In genomic region chr6:158559895-158560786, GRCh38 we compare ENCODE assay signal across 8 cellular contexts. TPM values are rescaled to one million over a fixed set of nuclear protein-coding genes. Genes with fewer than 3 reads are reported as not detected.
DNase-seq lines count a peak whose midpoint lies in the region; ATAC-seq and TF ChIP-seq lines count a peak whose summit lies in the region.

A gene with protein sequence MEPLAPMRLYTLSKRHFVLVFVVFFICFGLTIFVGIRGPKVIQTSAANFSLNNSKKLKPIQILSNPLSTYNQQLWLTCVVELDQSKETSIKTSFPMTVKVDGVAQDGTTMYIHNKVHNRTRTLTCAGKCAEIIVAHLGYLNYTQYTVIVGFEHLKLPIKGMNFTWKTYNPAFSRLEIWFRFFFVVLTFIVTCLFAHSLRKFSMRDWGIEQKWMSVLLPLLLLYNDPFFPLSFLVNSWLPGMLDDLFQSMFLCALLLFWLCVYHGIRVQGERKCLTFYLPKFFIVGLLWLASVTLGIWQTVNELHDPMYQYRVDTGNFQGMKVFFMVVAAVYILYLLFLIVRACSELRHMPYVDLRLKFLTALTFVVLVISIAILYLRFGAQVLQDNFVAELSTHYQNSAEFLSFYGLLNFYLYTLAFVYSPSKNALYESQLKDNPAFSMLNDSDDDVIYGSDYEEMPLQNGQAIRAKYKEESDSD (plus strand): TSS chr6:158560091. CDS start chr6:158560225, 134 bp downstream.

- H3K27ac ChIP-seq in right cardiac atrium (ENCODE audit: low read length) (peak within 1 kb of the TSS; percentile 90), aorta (ENCODE audit: low read depth in 1 of 2, low read length in 2 of 2) (peak within 1 kb of the TSS; percentile 47 to 78)

- no peaks in the 10 kb centered on the region for H3K36me3 ChIP-seq in aorta (ENCODE audit: control insufficient read depth in 1 of 2, insufficient read depth in 2 of 2, low read length in 1 of 2)

- peak; percentile 88 for DNase-seq in NCI-H1105 (lab: John Stamatoyannopoulos, UW)
- DNase-seq in anterior cingulate cortex (lab: John Stamatoyannopoulos, UW) = peak in 56 of 58 donors; percentile 26 to 83 (median 72)
- DNase-seq in right cardiac atrium = peak; percentile 89 to 96 (median 95)
- DNase-seq in renal cortical epithelial cell (ENCODE audit: low read depth) = peak; percentile 31
- peak; percentile 92 to 96 for DNase-seq in aorta

- intact Hi-C loops in T-helper 2 cell treated with Interferon-gamma antibody and Interleukin-4, amounts not matched to agents 100 ng/mL and 5 ng/mL, for 36 hours (cut with micrococcal nuclease) = loop anchor here (1.0 to 5.0 kb wide), 5 partner anchors 17 to 392 kb away; partner anchors contain the start of genes GTF2H5 and SERAC1
- intact Hi-C loops in right cardiac atrium (cut with DNase I) = no loop called here
- intact Hi-C loops in aorta (cut with DNase I) = loop anchor here in 1 of 2 donors (10.0 kb wide), 1 partner anchor 185 kb away; no protein-coding TSS in a partner anchor

- H3K4me3 ChIP-seq in GM12875 (ENCODE audit: low read depth, low read length) (peak within 1 kb of the TSS; percentile 64), right cardiac atrium (ENCODE audit: low read length) (peak within 1 kb of the TSS; percentile 95), aorta (ENCODE audit: low read length in 2 of 2) (peak within 1 kb of the TSS; percentile 67 to 96)

- H3K9me3 ChIP-seq in right cardiac atrium (ENCODE audit: control insufficient read depth, low read length) = no peaks in the 10 kb centered on the region
- H3K9me3 ChIP-seq in aorta (ENCODE audit: control insufficient read depth, low read length) = no peaks in the 10 kb centered on the region

- H3K4me1 ChIP-seq in right cardiac atrium (ENCODE audit: control insufficient read depth, insufficient read depth, low read length) = peaks cover 6% of the 10 kb centered on the region
- H3K4me1 ChIP-seq in aorta (ENCODE audit: control insufficient read depth in 1 of 2, insufficient read depth in 2 of 2, low read length in 2 of 2) = no peaks in the 10 kb centered on the region

- no peak for TF ChIP-seq CTCF in GM12875 (IDR thresholded peaks at IDR 0.05; ENCODE audit: borderline replicate concordance, insufficient read depth, low read depth, low read length)

- H3K27me3 ChIP-seq in right cardiac atrium (ENCODE audit: control insufficient read depth, insufficient read depth) (no peaks in the 10 kb centered on the region), aorta (ENCODE audit: control insufficient read depth in 1 of 2, insufficient read depth in 2 of 2, low read length in 1 of 2) (no peaks in the 10 kb centered on the region)

- ATAC-seq in HG02610 (IDR thresholded peaks at IDR 0.05; ENCODE audit: unreplicated experiment) (peak; percentile 90), right cardiac atrium (peak; percentile 94 to 96), aorta (ENCODE audit: low FRiP score) (peak; percentile 94)

- WGBS in right cardiac atrium = under 1% methylated on average over 117 of the region's 118 CpGs
- WGBS in aorta, 2 donors = 0% methylated on average over 105 to 118 of the region's 118 CpGs

RNA-seq across cellular contexts. Expression of the gene that starts here (rescaled TPM):
- 20.2 and 20.8 TPM in 2 replicates for total RNA-seq in T-helper 2 cell treated with Interferon-gamma antibody and Interleukin-4, amounts not matched to agents 100 ng/mL and 5 ng/mL, for 36 hours
- total RNA-seq in right cardiac atrium (10 to 100 TPM; 16.0 to 24.5 (median 18.7) TPM), renal cortical epithelial cell (25.0 and 40.2 TPM in 2 replicates), aorta (10 to 100 TPM; 23.7 to 25.9 TPM)
- polyA plus RNA-seq in right cardiac atrium (7.4 TPM), aorta (10 to 100 TPM in 1 of 2 donors, 1 to 10 TPM in 1; 7.4 to 12.2 TPM)

Comparison
In these comparisons a context has a peak if more than half of its experiments do, and no peak if none do; other contexts are left out.
1. Peak in every context shown above with its lines: DNase-seq, ATAC-seq, H3K4me3 ChIP-seq and H3K27ac ChIP-seq.
2. DNase-seq: peak in every context shown above with its lines; median percentile 95 in right cardiac atrium; 94 in aorta; 88 in NCI-H1105; 72 in anterior cingulate cortex; 31 in renal cortical epithelial cell.